In genomic region chr3:98801042-98801747, GRCh38 we compare ENCODE assay signal across 17 cellular contexts. TPM values are rescaled to one million over a fixed set of nuclear protein-coding genes. Genes with fewer than 3 reads are reported as not detected.
A peak's percentile ranks its signal among the peaks of the same experiment; 100 is the strongest.
DNase-seq lines count a peak whose midpoint lies in the region; ATAC-seq and TF ChIP-seq lines count a peak whose summit lies in the region.
"Had no signal": no experiment of that assay in that cellular context is flagged by ENCODE, and none has a peak within 500 bp of the region (broad histone marks: within the 10 kb centered on the region; RNA-seq: fewer than 3 reads in every experiment).

No MANE protein-coding gene starts in this region.

- H3K27me3 Mint-ChIP-seq in WTC11 (ENCODE audit: low read depth), result no peaks in the 10 kb centered on the region
- H3K27me3 Mint-ChIP-seq: dendritic cell treated with granulocyte-macrophage colony-stimulating factor and Interleukin-4, amounts not matched to agents 40 ng/mL and 50 ng/mL, for 4 days had no signal

- H3K4me1 Mint-ChIP-seq in WTC11, result no peaks in the 10 kb centered on the region

- H3K27me3 ChIP-seq in GM06990 (replicated peaks; ENCODE audit: control insufficient read depth, insufficient read depth, low read length) (no peaks in the 10 kb centered on the region), iPS DF 6.9 (ENCODE audit: control insufficient read depth, insufficient read depth, low read length) (no peaks in the 10 kb centered on the region), upper lobe of right lung (no peaks in the 10 kb centered on the region)
- H3K27me3 ChIP-seq: adrenal gland, SJSA1, tibial nerve had no signal

- intact Hi-C loops in upper lobe of right lung (cut with DNase I), result loop anchor here (10.0 kb wide), 1 partner anchor 206 kb away; the partner anchor contains the start of gene CPOX

- H3K36me3 Mint-ChIP-seq in WTC11, result peaks cover 57% of the 10 kb centered on the region

- H3K4me1 ChIP-seq in iPS DF 6.9 (ENCODE audit: control insufficient read depth, insufficient read depth, low read length) (no peaks in the 10 kb centered on the region), upper lobe of right lung (no peaks in the 10 kb centered on the region)
- H3K4me1 ChIP-seq: adrenal gland, SJSA1, tibial nerve had no signal

- TF ChIP-seq CTCF in 22Rv1 (IDR thresholded peaks at IDR 0.05), result peak; percentile 15; the same call in 1 of the 2 replicates
- TF ChIP-seq CTCF in GM06990 (IDR thresholded peaks at IDR 0.05; ENCODE audit: insufficient read depth, low read length, poor library complexity, severe bottlenecking), result peak; percentile 17
- TF ChIP-seq CTCF in WTC11 (IDR thresholded peaks at IDR 0.05), result no peak
- no peak for TF ChIP-seq CTCF in upper lobe of right lung (IDR thresholded peaks at IDR 0.05)

- H3K4me3 ChIP-seq in GM06990 (replicated peaks; ENCODE audit: low read depth, low read length) (no peak overlapping the region), iPS DF 6.9 (ENCODE audit: low read length) (no peak overlapping the region), upper lobe of right lung (no peak overlapping the region)
- H3K4me3 ChIP-seq: adrenal gland, lung, SJSA1, tibial nerve had no signal

- POLR2A ChIA-PET in WTC11 (lab: Charles Lee), result no interaction called here

- H3K36me3 ChIP-seq in GM06990 (ENCODE audit: control insufficient read depth, insufficient read depth, low read length), result no peaks in the 10 kb centered on the region
- no peaks in the 10 kb centered on the region; the same call in 1 of the 2 replicates for H3K36me3 ChIP-seq in iPS DF 6.9 (ENCODE audit: control insufficient read depth, insufficient read depth, low read length)
- peaks cover 22% of the 10 kb centered on the region for H3K36me3 ChIP-seq in upper lobe of right lung

- CTCF ChIA-PET in WTC11 (lab: Charles Lee), result no interaction called here

- DNase-seq in GM06990 (ENCODE audit: extremely low read depth, insufficient read length) (no peak), WTC11 (ENCODE audit: low spot score) (peak; percentile 27), iPS DF 6.9 (ENCODE audit: low read depth, low spot score) (peak; percentile 2), GF-D8 (lab: John Stamatoyannopoulos, UW) (no peak), upper lobe of right lung (no peak)
- DNase-seq in activated CD8-positive, alpha-beta memory T cell treated with anti-CD3 and anti-CD28 coated beads, Interleukin-2, amount 50 U/mL, for 4 hours, result no peak
- DNase-seq: activated CD4-positive, alpha-beta T cell treated with anti-CD3 and anti-CD28 coated beads, Interleukin-2, amount 50 U/mL, for 48 hours; adrenal gland; HCEC 1CT; NCI-H1105 treated with DMSO at 0.1 percent for 48 hours; stimulated activated CD4-positive, alpha-beta T cell treated with anti-CD3 and anti-CD28 coated beads, Interleukin-4, amount 100 ng/mL, for 4 hours had no signal

- ATAC-seq in WTC11 (peak; percentile 93), GM21423 (IDR thresholded peaks at IDR 0.05; ENCODE audit: unreplicated experiment) (no peak), upper lobe of right lung (no peak)

- H3K9me3 ChIP-seq in iPS DF 6.9 (ENCODE audit: control insufficient read depth, insufficient read depth, low read length) (no peaks in the 10 kb centered on the region), upper lobe of right lung (no peaks in the 10 kb centered on the region)
- H3K9me3 ChIP-seq: adrenal gland, SJSA1, tibial nerve had no signal

- no peak overlapping the region for H3K27ac Mint-ChIP-seq in WTC11
- H3K27ac Mint-ChIP-seq: dendritic cell treated with granulocyte-macrophage colony-stimulating factor and Interleukin-4, amounts not matched to agents 40 ng/mL and 50 ng/mL, for 4 days had no signal

- peaks cover 9% of the 10 kb centered on the region; the same call in 1 of the 2 replicates for H3K9me3 Mint-ChIP-seq in WTC11
- H3K9me3 Mint-ChIP-seq: dendritic cell treated with granulocyte-macrophage colony-stimulating factor and Interleukin-4, amounts not matched to agents 40 ng/mL and 50 ng/mL, for 4 days had no signal

- no peak overlapping the region for H3K27ac ChIP-seq in 22Rv1
- H3K27ac ChIP-seq in iPS DF 6.9 (ENCODE audit: low read length), result no peak overlapping the region
- no peak overlapping the region for H3K27ac ChIP-seq in upper lobe of right lung
- H3K27ac ChIP-seq: adrenal gland, SJSA1 had no signal

- H3K4me3 Mint-ChIP-seq in WTC11, result no peak overlapping the region
- H3K4me3 Mint-ChIP-seq: dendritic cell treated with granulocyte-macrophage colony-stimulating factor and Interleukin-4, amounts not matched to agents 40 ng/mL and 50 ng/mL, for 4 days had no signal

- no CpG with 5 or more reads among the region's 7 CpGs for WGBS in iPS DF 6.9 (ENCODE audit: insufficient coverage, insufficient read length)

TF ChIP-seq in WTC11, 78 proteins besides CTCF, POLR2A, EP300 and RAD21:
- no peak for TF ChIP-seq USF2 (CRISPR knock-in tag; IDR thresholded peaks at IDR 0.05)
- TF ChIP-seq JUN (CRISPR knock-in tag; IDR thresholded peaks at IDR 0.05), result no peak
- TF ChIP-seq ZNF532 (CRISPR knock-in tag; IDR thresholded peaks at IDR 0.05; ENCODE audit: borderline replicate concordance), result no peak

RNA-seq across cellular contexts. Expression of gene ST3GAL6, which starts 38.1 kb away (rescaled TPM):
- total RNA-seq in WTC11 (2021) (8.1 to 8.7 TPM (median 8.3 TPM) in 3 replicates), upper lobe of right lung (29.4 TPM)
- total RNA-seq: SJSA1 had no signal

Comparison
In these comparisons a context has a peak if more than half of its experiments do, and no peak if none do; other contexts are left out.
1. CTCF ChIP-seq: peak in 22Rv1 (single experiment) and GM06990 (single experiment); none in WTC11 (single experiment) and upper lobe of right lung (single experiment).
2. DNase-seq: peak in WTC11 (single experiment) and iPS DF 6.9 (single experiment); none in GM06990 (single experiment), GF-D8 (single experiment), activated CD8-positive, alpha-beta memory T cell treated with anti-CD3 and anti-CD28 coated beads, Interleukin-2, amount 50 U/mL, for 4 hours (single experiment) and upper lobe of right lung (single experiment).